In the genomic region with DNA sequence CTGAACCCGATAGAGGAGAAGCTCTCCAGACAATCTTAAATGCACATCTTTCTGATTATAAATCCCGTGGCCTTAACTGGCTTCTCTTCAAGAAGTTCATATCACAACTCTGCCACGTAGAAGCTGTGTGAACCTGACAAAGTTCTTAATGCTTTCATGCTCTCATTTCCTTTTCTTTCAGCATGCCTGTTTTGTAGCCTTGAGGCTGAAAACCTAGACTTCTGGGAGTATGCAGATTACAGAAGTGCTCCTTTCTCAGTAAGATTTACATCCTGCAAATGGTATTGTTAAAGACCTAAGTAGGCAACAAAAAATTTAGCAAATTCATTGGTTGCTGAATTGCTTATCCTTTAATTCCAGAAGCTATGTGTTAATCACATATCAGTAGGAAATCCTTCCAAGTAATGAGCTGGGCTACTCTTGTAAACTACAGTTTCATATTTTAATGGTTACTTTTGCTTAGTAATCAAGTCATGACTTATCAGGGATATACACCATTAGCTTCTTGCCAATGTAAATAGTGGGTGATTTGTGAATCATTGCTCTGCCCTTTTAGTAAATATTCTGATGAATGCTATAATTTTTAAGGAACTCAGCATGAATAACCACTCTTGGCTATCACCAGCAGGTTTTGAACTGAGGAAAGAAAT, we compare ENCODE assay signal across 10 cellular contexts.
DNase-seq lines count a peak whose midpoint lies in the region; ATAC-seq and TF ChIP-seq lines count a peak whose summit lies in the region.
"Had no signal": no experiment of that assay in that cellular context is flagged by ENCODE, and none has a peak within 500 bp of the region (broad histone marks: within the 10 kb centered on the region; RNA-seq: fewer than 3 reads in every experiment).

No MANE protein-coding gene starts in this region.

- H2BK120ac ChIP-seq in IMR-90 (ENCODE audit: low read depth, low read length), result peak overlapping the region; percentile 27

- H3K36me3 Mint-ChIP-seq in brain, result no peaks in the 10 kb centered on the region

- no peaks in the 10 kb centered on the region for H3K36me3 ChIP-seq in IMR-90 (ENCODE audit: control insufficient read depth, insufficient read depth, low read length)
- no peaks in the 10 kb centered on the region for H3K36me3 ChIP-seq in lung (ENCODE audit: control insufficient read depth in 2 of 2, insufficient read depth in 2 of 2, low read length in 2 of 2)
- no peaks in the 10 kb centered on the region for H3K36me3 ChIP-seq in WERI-Rb-1
- H3K36me3 ChIP-seq: neutrophil, tibial nerve had no signal

- no peak for TF ChIP-seq CTCF in AG10803 (conservative IDR thresholded peaks at IDR 0.05; ENCODE audit: low read length)
- no peak for TF ChIP-seq CTCF in IMR-90 (conservative IDR thresholded peaks at IDR 0.05; ENCODE audit: low read depth, low read length)
- no peak for TF ChIP-seq CTCF in brain (conservative IDR thresholded peaks at IDR 0.05)
- TF ChIP-seq CTCF in lung (IDR thresholded peaks at IDR 0.05; ENCODE audit: control extremely low read depth, extremely low read depth), result no peak
- no peak for TF ChIP-seq CTCF in WERI-Rb-1 (IDR thresholded peaks at IDR 0.05; ENCODE audit: low read depth, low read length)

- CTCF ChIA-PET in IMR-90 (lab: Yijun Ruan, JAX), result interaction anchor here (0.6 to 2.0 kb wide), 5 partner anchors 10 to 620 kb away, joined by 3 to 11 read pairs (median 4); a partner anchor contains a TSS

- POLR2A ChIA-PET in IMR-90 (lab: Charles Lee; ENCODE audit: unreplicated experiment), result no interaction called here

- H2BK5ac ChIP-seq in IMR-90 (ENCODE audit: low read depth, low read length, poor library complexity, severe bottlenecking), result peak overlapping the region; percentile 57

- H4K8ac ChIP-seq in IMR-90 (ENCODE audit: low read depth in 2 of 2, low read length in 2 of 2), result no peak overlapping the region; a peak in 1 of 4 replicates

- no peaks in the 10 kb centered on the region; the same call in 1 of the 2 replicates for H3K9me1 ChIP-seq in IMR-90 (ENCODE audit: insufficient read depth, low read length)

- peak overlapping the region; percentile 62; the same call in 1 of the 2 replicates for H3K4me2 ChIP-seq in IMR-90 (ENCODE audit: low read depth, low read length)

- in situ Hi-C loops in IMR-90 (cut with MboI; ENCODE audit: low sequenced_read_pairs), result no loop called here

- no peak overlapping the region for H2AFZ ChIP-seq in IMR-90 (replicated peaks; ENCODE audit: low read length, poor library complexity)

- H2BK15ac ChIP-seq in IMR-90 (ENCODE audit: low read depth, low read length), result no peak overlapping the region

- H3K18ac ChIP-seq in IMR-90 (ENCODE audit: low read depth, low read length), result peak overlapping the region; percentile 1; the same call in 1 of the 2 replicates

- dilution Hi-C loops in IMR-90 (cut with HindIII; ENCODE audit: low sequenced_read_pairs, unreplicated experiment), result no loop called here

- peak overlapping the region in 3 of 5 experiments; percentile 26 to 80 (median 59) for H3K27ac Mint-ChIP-seq in brain

- TF ChIP-seq RAD21 in IMR-90 (IDR thresholded peaks at IDR 0.05; ENCODE audit: low read length), result no peak

- H3K9ac ChIP-seq in IMR-90 (ENCODE audit: low read depth, low read length), result no peak overlapping the region

- BruUV-seq in IMR-90 (replicated peaks; lab: Mats Ljungman, UMichigan), result no TSS peak

- no peak overlapping the region for H3K4me3 Mint-ChIP-seq in brain

- H2AK5ac ChIP-seq in IMR-90 (ENCODE audit: low read depth, low read length), result no peak overlapping the region

- H3K27ac ChIP-seq in IMR-90 (ENCODE audit: insufficient read depth, low read length) (peak overlapping the region; percentile 37; the same call in 1 of the 2 replicates), lung (ENCODE audit: low read depth in 1 of 2, low read length in 1 of 2) (no peak overlapping the region), WERI-Rb-1 (no peak overlapping the region)
- H3K27ac ChIP-seq: neutrophil, tibial nerve had no signal

- H2BK20ac ChIP-seq in IMR-90 (ENCODE audit: low read depth, low read length), result no peak overlapping the region

- 8% methylated on average over 2 of the region's 3 CpGs; no CpG with 5 or more reads in 1 of the 2 experiments for WGBS in IMR-90 (ENCODE audit: extremely low coverage in 2 of 2, insufficient read length in 1 of 2), 2 experiments
- 32 to 34% methylated on average over 3 of the region's 3 CpGs for WGBS in lung, 2 donors

- H4K91ac ChIP-seq in IMR-90 (ENCODE audit: insufficient read depth, low read depth, low read length), result no peak overlapping the region

- intact Hi-C loops in IMR-90 (cut with micrococcal nuclease), result loop anchor here (2.0 to 5.0 kb wide), 3 partner anchors 96 to 332 kb away; a partner anchor contains a TSS

- ATAC-seq in IMR-90 (ENCODE audit: low read depth), result peak; percentile 85
- ATAC-seq in lung (ENCODE audit: insufficient read depth, low FRiP score), result peak; percentile 33

- H3K9me3 ChIP-seq in IMR-90 (ENCODE audit: control insufficient read depth, insufficient read depth, low read length) (no peaks in the 10 kb centered on the region), lung (ENCODE audit: control insufficient read depth in 2 of 2, insufficient read depth in 1 of 2, low read length in 1 of 2) (peaks cover 0 to 2% of the 10 kb centered on the region in 2 donors), WERI-Rb-1 (ENCODE audit: severe bottlenecking) (no peaks in the 10 kb centered on the region)
- H3K9me3 ChIP-seq: neutrophil, tibial nerve had no signal

- H4K5ac ChIP-seq in IMR-90 (ENCODE audit: low read depth, low read length), result no peak overlapping the region

- DNase-seq in AG10803 (ENCODE audit: low read depth) (peak; percentile 71), IMR-90 (peak; percentile 91), lung (ENCODE audit: low spot score) (no peak), WERI-Rb-1 (no peak), MV-4-11 (lab: John Stamatoyannopoulos, UW) (no peak), DMS79 (lab: John Stamatoyannopoulos, UW) (no peak)
- no peak for DNase-seq in activated effector memory CD4-positive, alpha-beta T cell treated with Interleukin-2 at 50 U/mL for 16 hours

- H3K4me1 Mint-ChIP-seq in brain, result peaks cover 21% of the 10 kb centered on the region

- no peak for TF ChIP-seq POLR2A in IMR-90 (IDR thresholded peaks at IDR 0.05; ENCODE audit: low read depth, low read length)

- H3K4me3 ChIP-seq in AG10803 (ENCODE audit: low read length) (no peak overlapping the region), IMR-90 (ENCODE audit: insufficient read depth, low read depth, low read length) (no peak overlapping the region), lung (no peak overlapping the region), WERI-Rb-1 (ENCODE audit: low read depth, low read length) (no peak overlapping the region)
- H3K4me3 ChIP-seq: tibial nerve had no signal

- H3K23ac ChIP-seq in IMR-90 (ENCODE audit: low read depth, low read length), result no peak overlapping the region

- no peak overlapping the region for H3K4ac ChIP-seq in IMR-90 (ENCODE audit: low read depth, low read length)

- H2AK9ac ChIP-seq in IMR-90 (replicated peaks; ENCODE audit: low read depth, low read length, poor library complexity), result no peak overlapping the region

- H3K27me3 ChIP-seq in IMR-90 (ENCODE audit: control insufficient read depth, insufficient read depth, low read length), result no peaks in the 10 kb centered on the region
- no peaks in the 10 kb centered on the region for H3K27me3 ChIP-seq in lung (ENCODE audit: control insufficient read depth, insufficient read depth)
- H3K27me3 ChIP-seq in WERI-Rb-1 (ENCODE audit: insufficient read depth, low read depth, severe bottlenecking), result no peaks in the 10 kb centered on the region
- H3K27me3 ChIP-seq: neutrophil, tibial nerve had no signal

- peak overlapping the region; percentile 33; the same call in 1 of the 2 replicates for H3K56ac ChIP-seq in IMR-90 (ENCODE audit: extremely low read depth, insufficient read depth, low read length)

- H3K27me3 Mint-ChIP-seq in brain, result peaks cover 2% of the 10 kb centered on the region

- no peaks in the 10 kb centered on the region for H4K20me1 ChIP-seq in IMR-90 (ENCODE audit: insufficient read depth, low read length)

- H3K14ac ChIP-seq in IMR-90 (replicated peaks; ENCODE audit: low read depth, low read length), result 0 out of 2 replicates have a peak overlapping the region, but pooled peaks have one; percentile 5

- peaks cover 0 to 7% (median 2%) of the 10 kb centered on the region in 5 experiments for H3K9me3 Mint-ChIP-seq in brain

- H3K79me1 ChIP-seq in IMR-90 (ENCODE audit: low read depth in 1 of 2, low read length in 2 of 2), result peaks cover 12 to 18% of the 10 kb centered on the region in 2 experiments; a peak in 3 of 4 replicates

- H3K4me1 ChIP-seq in IMR-90 (ENCODE audit: control insufficient read depth, insufficient read depth, low read length) (peaks cover 7% of the 10 kb centered on the region), lung (ENCODE audit: control insufficient read depth in 2 of 2, insufficient read depth in 2 of 2, low read length in 2 of 2) (peaks cover 2 to 41% of the 10 kb centered on the region in 2 donors)

TF ChIP-seq in IMR-90, 13 proteins besides CTCF, POLR2A, EP300 and RAD21:
- TF ChIP-seq FOS (IDR thresholded peaks at IDR 0.05; ENCODE audit: low read depth, low read length), result peak; percentile 77
- TF ChIP-seq, protein P1, sequence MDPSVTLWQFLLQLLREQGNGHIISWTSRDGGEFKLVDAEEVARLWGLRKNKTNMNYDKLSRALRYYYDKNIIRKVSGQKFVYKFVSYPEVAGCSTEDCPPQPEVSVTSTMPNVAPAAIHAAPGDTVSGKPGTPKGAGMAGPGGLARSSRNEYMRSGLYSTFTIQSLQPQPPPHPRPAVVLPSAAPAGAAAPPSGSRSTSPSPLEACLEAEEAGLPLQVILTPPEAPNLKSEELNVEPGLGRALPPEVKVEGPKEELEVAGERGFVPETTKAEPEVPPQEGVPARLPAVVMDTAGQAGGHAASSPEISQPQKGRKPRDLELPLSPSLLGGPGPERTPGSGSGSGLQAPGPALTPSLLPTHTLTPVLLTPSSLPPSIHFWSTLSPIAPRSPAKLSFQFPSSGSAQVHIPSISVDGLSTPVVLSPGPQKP (IDR thresholded peaks at IDR 0.05; ENCODE audit: borderline replicate concordance, low read depth, low read length), result no peak
- TF ChIP-seq NFE2L2 (IDR thresholded peaks at IDR 0.05; ENCODE audit: low read depth, low read length), result peak; percentile 44
- no peak for TF ChIP-seq SMC3 (IDR thresholded peaks at IDR 0.05; ENCODE audit: low read depth, low read length)
- peak; percentile 2; the same call in 1 of the 2 replicates for TF ChIP-seq CEBPB (IDR thresholded peaks at IDR 0.05; ENCODE audit: low read depth, low read length)
- TF ChIP-seq BHLHE40 (IDR thresholded peaks at IDR 0.05; ENCODE audit: low read depth, low read length), result no peak
- no peak for TF ChIP-seq CHD1 (IDR thresholded peaks at IDR 0.05; ENCODE audit: low read depth, low read length)
- TF ChIP-seq MAFK (IDR thresholded peaks at IDR 0.05; ENCODE audit: low read depth, low read length), result peak; percentile 79
- TF ChIP-seq RCOR1 (IDR thresholded peaks at IDR 0.05; ENCODE audit: insufficient replicate concordance, low read length), result no peak
TF ChIP-seq in IMR-90: peak in this region for 4.

Comparison
In these comparisons a context has a peak if more than half of its experiments do, and no peak if none do; other contexts are left out.
1. DNase-seq: peak in AG10803 (single experiment) and IMR-90 (single experiment); none in lung (single experiment), WERI-Rb-1 (single experiment), MV-4-11 (single experiment), activated effector memory CD4-positive, alpha-beta T cell treated with Interleukin-2 at 50 U/mL for 16 hours (single experiment) and DMS79 (single experiment).